Comparison of ENCODE assay signal across 8 cellular contexts in the genomic region with DNA sequence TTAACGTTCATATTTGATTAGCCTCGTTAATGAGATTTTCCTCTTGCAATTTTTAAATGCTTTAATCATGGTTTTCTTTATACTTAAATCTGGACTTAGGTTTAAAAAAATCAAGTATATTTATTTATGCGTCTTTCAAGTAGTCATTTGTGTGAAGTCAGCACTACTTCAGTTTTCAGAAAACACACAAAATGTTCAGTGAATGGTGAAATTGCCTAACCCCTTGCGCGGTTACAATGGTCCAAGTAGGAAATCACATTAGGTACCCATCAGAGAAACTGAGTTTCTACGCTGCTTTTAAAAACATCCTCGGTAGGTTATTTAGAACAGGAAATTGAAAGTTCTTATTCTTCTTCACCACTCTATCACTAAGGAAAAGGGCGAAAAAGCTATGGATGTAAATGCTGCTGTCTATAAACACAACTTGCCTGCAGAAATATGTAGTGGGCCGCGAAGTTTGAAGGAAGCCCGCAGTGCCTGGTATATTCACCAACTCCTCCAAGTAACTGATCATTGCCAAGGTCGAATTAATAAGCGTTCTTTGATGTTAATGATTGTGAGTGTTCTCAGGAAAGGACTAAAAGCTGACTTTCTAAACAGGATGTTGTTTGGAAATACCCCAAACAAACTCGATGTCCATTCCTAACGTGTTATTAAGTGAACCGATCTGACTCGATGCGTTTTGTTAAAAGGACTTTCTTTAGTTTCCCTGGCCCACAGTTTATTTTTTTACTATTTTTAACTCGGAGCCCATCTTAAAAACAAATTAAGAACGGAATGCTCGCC. TPM values are rescaled to one million over a fixed set of nuclear protein-coding genes. Genes with fewer than 3 reads are reported as not detected.
A peak's percentile ranks its signal among the peaks of the same experiment; 100 is the strongest.
DNase-seq lines count a peak whose midpoint lies in the region; ATAC-seq, FAIRE-seq and TF ChIP-seq lines count a peak whose summit lies in the region.

No MANE protein-coding gene starts in this region.

- POLR2A ChIA-PET in GM10248 (lab: Yijun Ruan, JAX) = interaction anchor here (1.0 kb wide), 1 partner anchor 40 kb away, joined by 3 read pairs; no protein-coding TSS in a partner anchor

- H3K9me3 ChIP-seq in cardiac muscle cell (ENCODE audit: low read depth) (no peaks in the 10 kb centered on the region), neuronal stem cell (replicated peaks in 1 of 2; ENCODE audit: control insufficient read depth in 2 of 2, insufficient read depth in 1 of 2, low read depth in 1 of 2, low read length in 2 of 2) (no peaks in the 10 kb centered on the region)

- peak overlapping the region; percentile 99 for H3K18ac ChIP-seq in neuronal stem cell (ENCODE audit: low read length)

- H4K8ac ChIP-seq in neuronal stem cell (ENCODE audit: low read depth, low read length) = no peak overlapping the region

- H3K23ac ChIP-seq in neuronal stem cell (ENCODE audit: low read depth, low read length, poor library complexity) = peak overlapping the region; percentile 70

- no peak overlapping the region for H2BK12ac ChIP-seq in neuronal stem cell (ENCODE audit: low read length)

- H2BK5ac ChIP-seq in neuronal stem cell (ENCODE audit: low read length) = no peak overlapping the region

- no peak overlapping the region for H3K14ac ChIP-seq in neuronal stem cell (ENCODE audit: low read length)

- no peak overlapping the region for H3K9ac ChIP-seq in neuronal stem cell (ENCODE audit: low read depth, low read length, poor library complexity)

- H3K4ac ChIP-seq in neuronal stem cell (ENCODE audit: low read length) = no peak overlapping the region

- TF ChIP-seq CTCF in cardiac muscle cell (IDR thresholded peaks at IDR 0.05; ENCODE audit: low read depth, low read length) (no peak), GM10248 (IDR thresholded peaks at IDR 0.05; ENCODE audit: control extremely low read depth, extremely low read depth, low read depth, missing control alignments) (no peak)

- H3K79me1 ChIP-seq in neuronal stem cell (ENCODE audit: low read depth, low read length) = no peaks in the 10 kb centered on the region

- intact Hi-C loops in Right ventricle myocardium superior (cut with DNase I) = loop anchor here (2.0 kb wide), 1 partner anchor 46 kb away; no protein-coding TSS in a partner anchor

- H2AFZ ChIP-seq in neuronal stem cell (ENCODE audit: low read length) = peak overlapping the region; percentile 95

- H3K4me1 ChIP-seq in cardiac muscle cell (ENCODE audit: low read depth) (peaks cover 22% of the 10 kb centered on the region), neuronal stem cell (ENCODE audit: control insufficient read depth in 2 of 2, insufficient read depth in 1 of 2, low read depth in 1 of 2, low read length in 2 of 2) (peaks cover 0 to 11% of the 10 kb centered on the region in 2 donors)

- H3K36me3 ChIP-seq in cardiac muscle cell (no peaks in the 10 kb centered on the region), neuronal stem cell (replicated peaks in 1 of 2; ENCODE audit: control insufficient read depth in 2 of 2, insufficient read depth in 2 of 2, low read length in 2 of 2) (peaks cover 0 to 3% of the 10 kb centered on the region in 2 donors)

- no CpG with 5 or more reads among the region's 21 CpGs for WGBS in neuronal stem cell (ENCODE audit: extremely low coverage in 2 of 2, insufficient read length in 2 of 2, insufficient replicate concordance in 1 of 2), 2 donors

- no peaks in the 10 kb centered on the region for H3K27me3 ChIP-seq in cardiac muscle cell
- H3K27me3 ChIP-seq in neuronal stem cell (ENCODE audit: control insufficient read depth in 3 of 3, insufficient read depth in 3 of 3, low read depth in 1 of 3, low read length in 3 of 3) = peaks cover 0 to 11% (median 0%) of the 10 kb centered on the region in 3 experiments

- H3K4me2 ChIP-seq in neuronal stem cell (ENCODE audit: insufficient read depth, low read length, poor library complexity, severe bottlenecking) = peak overlapping the region; percentile 78

- H3K27ac ChIP-seq in cardiac muscle cell (peak overlapping the region; percentile 96), epithelial cell of prostate (peak overlapping the region; percentile 91), neuronal stem cell (replicated peaks; ENCODE audit: low read length) (no peak overlapping the region)

- H4K91ac ChIP-seq in neuronal stem cell (ENCODE audit: low read depth, low read length, poor library complexity) = no peak overlapping the region

- ATAC-seq in Right ventricle myocardium superior (ENCODE audit: poor library complexity) = no peak

- CTCF ChIA-PET in GM10248 (lab: Yijun Ruan, JAX) = interaction anchor here (1.3 to 3.5 kb wide), 9 partner anchors 8 to 53 kb away, joined by 3 to 16 read pairs (median 6); no protein-coding TSS in a partner anchor

- H3K4me3 ChIP-seq in cardiac muscle cell = peak overlapping the region; percentile 62
- H3K4me3 ChIP-seq in neuronal stem cell (ENCODE audit: low read length in 2 of 2) = peak overlapping the region; percentile 67 to 89

- H2AK5ac ChIP-seq in neuronal stem cell (ENCODE audit: low read depth, low read length) = no peak overlapping the region

- no peak for FAIRE-seq in urothelium cell line (lab: Jason Lieb, UNC)

- no peak overlapping the region for H2BK120ac ChIP-seq in neuronal stem cell (ENCODE audit: low read depth, low read length)

- H2BK15ac ChIP-seq in neuronal stem cell (ENCODE audit: low read length) = no peak overlapping the region

- DNase-seq in cardiac muscle cell (ENCODE audit: low read depth in 1 of 2, low spot score in 1 of 2) (peak; percentile 20 to 25), Right ventricle myocardium superior (no peak), SK-N-DZ (ENCODE audit: low spot score) (peak; percentile 11), epithelial cell of prostate (ENCODE audit: low read depth, low spot score) (no peak), neuronal stem cell (ENCODE audit: low spot score) (no peak), urothelium cell line (ENCODE audit: low spot score) (no peak), GM10248 (ENCODE audit: extremely low spot score) (no peak)
- no peak for DNase-seq in NK-92 treated with Interleukin-12 subunit alpha and Interleukin-12 subunit beta, amount 100 ng/mL, for 24 hours (lab: John Stamatoyannopoulos, UW)

RNA-seq across cellular contexts. Expression of a gene that starts 1.0 kb away (rescaled TPM):
- total RNA-seq in cardiac muscle cell (24.8 and 37.8 TPM in 2 replicates), Right ventricle myocardium superior (88.8 TPM)
- 80.9 and 112 TPM in 2 replicates for polyA plus RNA-seq in cardiac muscle cell
- 14.6 and 15.3 TPM in 2 replicates for polyA plus RNA-seq in SK-N-DZ (2014; cell fraction: cytosol; rRNA removed)
- polyA plus RNA-seq in SK-N-DZ (2014; cell fraction: nucleus; rRNA removed) = 11.6 and 12.3 TPM in 2 replicates
- 24.2 TPM for polyA plus RNA-seq in neuronal stem cell (2013, experiment 1 of 2)
- 25.2 TPM for polyA plus RNA-seq in neuronal stem cell (2013, experiment 2 of 2)

Comparison
In these comparisons a context has a peak if more than half of its experiments do, and no peak if none do; other contexts are left out.
1. DNase-seq: peak in cardiac muscle cell (2 of 2) and SK-N-DZ (single experiment); none in Right ventricle myocardium superior (single experiment), epithelial cell of prostate (single experiment), neuronal stem cell (single experiment), NK-92 treated with Interleukin-12 subunit alpha and Interleukin-12 subunit beta, amount 100 ng/mL, for 24 hours (single experiment), urothelium cell line (single experiment) and GM10248 (single experiment).